Comparison of ENCODE assay signal across 22 cellular contexts in the genomic region with DNA sequence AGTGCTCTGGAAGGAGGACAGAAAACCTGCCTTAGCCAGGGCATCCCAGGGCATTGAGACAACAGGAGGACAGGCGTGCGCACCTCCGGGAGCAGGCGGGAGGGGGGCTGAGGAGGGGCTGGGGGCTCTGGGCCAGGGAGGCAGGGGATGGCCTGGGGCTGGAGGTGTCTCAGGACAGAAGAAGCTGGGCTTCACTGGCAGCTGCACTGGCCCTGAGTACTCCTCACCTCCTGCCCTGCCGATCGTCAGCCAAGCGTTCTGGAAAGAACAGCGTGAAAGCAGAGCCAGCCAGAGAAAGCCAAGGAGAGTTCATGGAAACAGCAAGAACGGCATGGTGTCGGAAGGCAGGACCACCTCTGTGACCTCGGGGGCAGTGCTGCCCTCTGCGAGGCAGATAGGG. TPM values are rescaled to one million over a fixed set of nuclear protein-coding genes. Genes with fewer than 3 reads are reported as not detected.
A peak's percentile ranks its signal among the peaks of the same experiment; 100 is the strongest.
DNase-seq lines count a peak whose midpoint lies in the region; ATAC-seq and TF ChIP-seq lines count a peak whose summit lies in the region.
"Had no signal": no experiment of that assay in that cellular context is flagged by ENCODE, and none has a peak within 500 bp of the region (broad histone marks: within the 10 kb centered on the region; RNA-seq: fewer than 3 reads in every experiment).

No MANE protein-coding gene starts in this region.

- ATAC-seq in gastroesophageal sphincter, result peak; percentile 19
- ATAC-seq: A549, GM12878, HCT116, K562 had no signal

- no peaks in the 10 kb centered on the region for H3K27me3 ChIP-seq in Peyer's patch
- peaks cover 10% of the 10 kb centered on the region for H3K27me3 ChIP-seq in gastroesophageal sphincter
- H3K27me3 ChIP-seq in transverse colon, result no peaks in the 10 kb centered on the region
- H3K27me3 ChIP-seq: BLaER1 had no signal

- H3K4me1 ChIP-seq in Peyer's patch, result peaks cover 0 to 11% (median 0%) of the 10 kb centered on the region in 4 donors
- H3K4me1 ChIP-seq in gastroesophageal sphincter, result no peaks in the 10 kb centered on the region
- peaks cover 0 to 26% (median 17%) of the 10 kb centered on the region in 4 donors for H3K4me1 ChIP-seq in transverse colon
- H3K4me1 ChIP-seq: BLaER1 had no signal

- TF ChIP-seq EP300 in gastroesophageal sphincter (IDR thresholded peaks at IDR 0.05) (no peak), transverse colon (IDR thresholded peaks at IDR 0.05; ENCODE audit: low read depth) (no peak)

- H3K36me3 ChIP-seq in Peyer's patch (no peaks in the 10 kb centered on the region), gastroesophageal sphincter (no peaks in the 10 kb centered on the region), transverse colon (no peaks in the 10 kb centered on the region)
- H3K36me3 ChIP-seq: BLaER1 had no signal

- TF ChIP-seq CTCF in Peyer's patch (IDR thresholded peaks at IDR 0.05), result no peak
- no peak for TF ChIP-seq CTCF in gastroesophageal sphincter (IDR thresholded peaks at IDR 0.05)
- no peak for TF ChIP-seq CTCF in transverse colon (IDR thresholded peaks at IDR 0.05)

- in situ Hi-C loops in transverse colon (cut with MboI; ENCODE audit: low pct_ligation_motif_present in 1 of 4, low pct_unique_long_range_greater_than_20kb in 1 of 4, low sequenced_read_pairs in 3 of 4), result no loop called here

- H3K4me3 ChIP-seq in Peyer's patch (peak overlapping the region in 2 of 4 donors; percentile 40), gastroesophageal sphincter (no peak overlapping the region), transverse colon (peak overlapping the region in 1 of 4 donors; percentile 30)
- H3K4me3 ChIP-seq: A549, BLaER1, GM12878, GM23338, K562 had no signal

- H3K9me3 ChIP-seq in Peyer's patch (no peaks in the 10 kb centered on the region), gastroesophageal sphincter (no peaks in the 10 kb centered on the region), transverse colon (no peaks in the 10 kb centered on the region)
- H3K9me3 ChIP-seq: A549, BLaER1 had no signal

- TF ChIP-seq POLR2A in Peyer's patch (IDR thresholded peaks at IDR 0.05) (no peak), gastroesophageal sphincter (IDR thresholded peaks at IDR 0.05) (no peak), transverse colon (IDR thresholded peaks at IDR 0.05) (no peak)

- intact Hi-C loops in transverse colon (cut with DNase I; ENCODE audit: low total_unique reads), result no loop called here

- WGBS in gastroesophageal sphincter (ENCODE audit: low coverage in 1 of 2), 2 donors, result 66 to 80% methylated on average over 4 to 10 of the region's 12 CpGs
- 55% methylated on average over 12 of the region's 12 CpGs; no CpG with 5 or more reads in 1 of the 2 donors for WGBS in transverse colon (ENCODE audit: low coverage in 1 of 2), 2 donors

- DNase-seq in Peyer's patch, result no peak
- peak; percentile 19 for DNase-seq in mucosa of gallbladder (ENCODE audit: low spot score)
- DNase-seq in transverse colon, result no peak
- no peak for DNase-seq in T-helper 1 cell
- no peak for DNase-seq in dermis blood vessel endothelial cell
- no peak for DNase-seq in NCI-H1694 (lab: John Stamatoyannopoulos, UW)
- DNase-seq: CD4-positive, alpha-beta memory T cell; EL; NCI-H1092 treated with DMSO at 0.1 percent for 48 hours; NCI-H510A; NCI-H748 treated with DMSO at 0.1 percent for 48 hours; SHP77 had no signal

- peak overlapping the region in 3 of 4 donors; percentile 13 to 65 (median 65) for H3K27ac ChIP-seq in Peyer's patch
- H3K27ac ChIP-seq in gastroesophageal sphincter, result no peak overlapping the region
- H3K27ac ChIP-seq in transverse colon, result peak overlapping the region in 3 of 4 donors; percentile 47 to 75 (median 73)
- H3K27ac ChIP-seq: BLaER1 had no signal

RNA-seq across cellular contexts. Expression of gene RASGEF1A, which starts 48.2 kb away (rescaled TPM):
- total RNA-seq in Peyer's patch (1 to 10 TPM in 1 of 4 donors, not detected in 3; 3.0 TPM), gastroesophageal sphincter (1 to 10 TPM in 3 of 4 donors, under 1 TPM in 1; 0.81 to 3.6 (median 1.5) TPM), mucosa of gallbladder (4.4 TPM), transverse colon (1 to 10 TPM in 1 of 4 donors, under 1 TPM in 1, not detected in 2; 0.41 to 2.5 TPM), dermis blood vessel endothelial cell (0.17 and 0.51 TPM in 2 replicates)
- total RNA-seq: RPMI7951 had no signal

RNA-seq across cellular contexts. Expression of gene FXYD4, which starts 56.3 kb away (rescaled TPM):
- total RNA-seq in Peyer's patch (not detected), gastroesophageal sphincter (not detected), mucosa of gallbladder (1.6 TPM), transverse colon (not detected), dermis blood vessel endothelial cell (not detected in 2 replicates)
- total RNA-seq: Calu3; CD4-positive, alpha-beta memory T cell; GM12878; GM23338; K562; OCI-LY7; RPMI7951 had no signal

Comparison
In these comparisons a context has a peak if more than half of its experiments do, and no peak if none do; other contexts are left out.
1. H3K27ac ChIP-seq: peak in Peyer's patch (3 of 4) and transverse colon (3 of 4); none in gastroesophageal sphincter (0 of 4).